10 cellular contexts compared by ENCODE assay signal in the genomic region with DNA sequence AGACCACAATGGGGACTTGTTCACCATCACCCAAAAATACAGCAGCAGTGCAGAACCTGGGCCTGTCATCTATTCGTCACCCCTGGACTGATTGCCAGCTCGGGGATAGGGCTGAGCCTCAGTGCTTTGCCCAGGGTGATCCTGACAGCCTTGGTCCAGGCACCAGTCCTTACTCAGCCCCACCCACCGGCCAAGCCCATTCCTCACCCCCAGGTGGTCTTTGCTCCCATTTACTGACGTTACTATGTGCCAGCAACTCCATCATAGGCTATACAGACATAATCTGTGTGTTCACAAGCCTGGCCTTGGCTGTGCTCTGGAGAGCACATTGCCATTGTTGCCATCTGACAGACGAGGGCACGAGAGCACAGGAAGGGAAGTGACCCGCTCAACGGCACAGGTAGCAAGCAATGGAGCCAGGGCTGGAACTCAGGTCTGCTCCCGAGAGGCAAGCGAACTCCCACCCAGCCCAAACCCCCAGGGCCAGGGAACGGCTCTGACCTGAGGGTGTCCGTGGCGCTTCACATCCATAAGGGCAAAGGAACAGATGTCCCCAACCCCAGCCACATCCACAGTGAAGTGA. TPM values are rescaled to one million over a fixed set of nuclear protein-coding genes. Genes with fewer than 3 reads are reported as not detected.
A peak's percentile ranks its signal among the peaks of the same experiment; 100 is the strongest.
DNase-seq lines count a peak whose midpoint lies in the region; ATAC-seq and TF ChIP-seq lines count a peak whose summit lies in the region.
"Had no signal": no experiment of that assay in that cellular context is flagged by ENCODE, and none has a peak within 500 bp of the region (broad histone marks: within the 10 kb centered on the region; RNA-seq: fewer than 3 reads in every experiment).

No MANE protein-coding gene starts in this region.

- H3K27ac Mint-ChIP-seq in endodermal cell = no peak overlapping the region

- peak overlapping the region; percentile 50 for H3K4me3 Mint-ChIP-seq in endodermal cell

- H3K27ac ChIP-seq in mammary epithelial cell (ENCODE audit: insufficient read depth, low read depth, low read length) = no peak overlapping the region
- no peak overlapping the region for H3K27ac ChIP-seq in breast epithelium
- no peak overlapping the region for H3K27ac ChIP-seq in PC-3 (ENCODE audit: low read length)
- no peak overlapping the region for H3K27ac ChIP-seq in endodermal cell (ENCODE audit: low read depth, low read length)
- H3K27ac ChIP-seq in thoracic aorta = no peak overlapping the region
- H3K27ac ChIP-seq: sigmoid colon had no signal

- no peaks in the 10 kb centered on the region for H4K20me1 ChIP-seq in mammary epithelial cell (ENCODE audit: insufficient read depth, low read length)
- no peaks in the 10 kb centered on the region for H4K20me1 ChIP-seq in PC-3 (ENCODE audit: low read length)

- H3K4me2 ChIP-seq in mammary epithelial cell (ENCODE audit: insufficient read depth, low read depth, low read length) (peak overlapping the region; percentile 77), PC-3 (ENCODE audit: low read length) (peak overlapping the region; percentile 79)

- no peaks in the 10 kb centered on the region for H3K36me3 ChIP-seq in mammary epithelial cell (ENCODE audit: insufficient read depth, low read length)
- no peaks in the 10 kb centered on the region for H3K36me3 ChIP-seq in breast epithelium
- H3K36me3 ChIP-seq in PC-3 (ENCODE audit: low read depth, low read length) = no peaks in the 10 kb centered on the region
- H3K36me3 ChIP-seq in endodermal cell (ENCODE audit: control insufficient read depth, insufficient read depth, low read length) = no peaks in the 10 kb centered on the region
- H3K36me3 ChIP-seq in thoracic aorta = no peaks in the 10 kb centered on the region
- H3K36me3 ChIP-seq: sigmoid colon had no signal

- H3K4me1 ChIP-seq in mammary epithelial cell (ENCODE audit: insufficient read depth, low read length) (peaks cover 29% of the 10 kb centered on the region), breast epithelium (peaks cover 8 to 10% of the 10 kb centered on the region in 2 donors), PC-3 (ENCODE audit: insufficient read depth, low read length) (peaks cover 10% of the 10 kb centered on the region; the same call in 1 of the 2 replicates), endodermal cell (ENCODE audit: control insufficient read depth, insufficient read depth, low read length) (no peaks in the 10 kb centered on the region), thoracic aorta (ENCODE audit: control insufficient read depth in 1 of 2, low read depth in 2 of 2) (peaks cover 9 to 26% of the 10 kb centered on the region in 2 donors)

- H3K4me1 Mint-ChIP-seq in endodermal cell = peaks cover 21% of the 10 kb centered on the region

- CTCF ChIA-PET in mammary epithelial cell (lab: Charles Lee; ENCODE audit: low non-redundant PET) = no interaction called here
- CTCF ChIA-PET in PC-3 (lab: Charles Lee) = interaction anchor here (0.6 to 1.1 kb wide), 3 partner anchors 29 to 46 kb away, joined by 3 to 4 read pairs (median 3); no protein-coding TSS in a partner anchor

- no peak for TF ChIP-seq POLR2A in breast epithelium (IDR thresholded peaks at IDR 0.05)

- 51% methylated on average over 9 of the region's 13 CpGs for WGBS in mammary epithelial cell (ENCODE audit: low coverage, missing lambda C conversion rate)
- 80 to 88% methylated on average over 8 to 13 of the region's 13 CpGs for WGBS in endodermal cell (ENCODE audit: insufficient coverage in 1 of 2, insufficient read length in 1 of 2), 2 experiments

- BruUV-seq in mammary epithelial cell (replicated peaks; lab: Mats Ljungman, UMichigan) (no TSS peak), PC-3 (replicated peaks; lab: Mats Ljungman, UMichigan) (no TSS peak)

- POLR2A ChIA-PET in PC-3 (lab: Charles Lee; ENCODE audit: unreplicated experiment) = no interaction called here

- H3K9me3 Mint-ChIP-seq in endodermal cell = peaks cover 3% of the 10 kb centered on the region

- no peaks in the 10 kb centered on the region for H3K9me2 ChIP-seq in PC-3 (replicated peaks; ENCODE audit: low read length)

- H2AFZ ChIP-seq in mammary epithelial cell (ENCODE audit: low read depth, low read length) = peak overlapping the region; percentile 83
- H2AFZ ChIP-seq in PC-3 (ENCODE audit: low read length) = peak overlapping the region; percentile 61

- H3K27me3 Mint-ChIP-seq in endodermal cell (ENCODE audit: insufficient read depth) = peaks cover 92% of the 10 kb centered on the region

- dilution Hi-C loops in mammary epithelial cell (cut with HindIII; ENCODE audit: low sequenced_read_pairs) = no loop called here

- no peaks in the 10 kb centered on the region for H3K36me3 Mint-ChIP-seq in endodermal cell (ENCODE audit: low read depth)

- TF ChIP-seq CTCF in mammary epithelial cell (conservative IDR thresholded peaks at IDR 0.05 in 1 of 2, IDR thresholded peaks at IDR 0.05 in 1 of 2; ENCODE audit: extremely low read depth in 1 of 2, insufficient read depth in 1 of 2, low read depth in 1 of 2, low read length in 2 of 2) = no peak
- no peak for TF ChIP-seq CTCF in breast epithelium (IDR thresholded peaks at IDR 0.05)
- TF ChIP-seq CTCF in PC-3 (conservative IDR thresholded peaks at IDR 0.05; ENCODE audit: low read depth, low read length) = no peak
- no peak for TF ChIP-seq CTCF in endodermal cell (conservative IDR thresholded peaks at IDR 0.05)
- no peak for TF ChIP-seq CTCF in thoracic aorta (IDR thresholded peaks at IDR 0.05)

- H3K4me3 ChIP-seq in mammary epithelial cell (replicated peaks in 1 of 3; ENCODE audit: insufficient read depth in 1 of 3, low read depth in 2 of 3, low read length in 3 of 3) (no peak overlapping the region), breast epithelium (peak overlapping the region in 1 of 3 donors; percentile 64), PC-3 (ENCODE audit: low read length) (peak overlapping the region; percentile 49; the same call in 1 of the 2 replicates), endodermal cell (ENCODE audit: low read length) (no peak overlapping the region), thoracic aorta (peak overlapping the region; percentile 34)

- intact Hi-C loops in mammary epithelial cell (cut with micrococcal nuclease) (no loop called here), breast epithelium (cut with DNase I; ENCODE audit: low total_unique reads) (loop anchor here (10.0 kb wide), 1 partner anchor 97 kb away; no protein-coding TSS in a partner anchor), PC-3 (cut with micrococcal nuclease) (no loop called here)

- H3K9me3 ChIP-seq in mammary epithelial cell (replicated peaks; ENCODE audit: insufficient read depth, low read length) = no peaks in the 10 kb centered on the region
- H3K9me3 ChIP-seq in breast epithelium = no peaks in the 10 kb centered on the region
- no peaks in the 10 kb centered on the region for H3K9me3 ChIP-seq in PC-3 (ENCODE audit: low read length)
- no peaks in the 10 kb centered on the region for H3K9me3 ChIP-seq in endodermal cell (ENCODE audit: control insufficient read depth, low read length)
- H3K9me3 ChIP-seq in thoracic aorta = no peaks in the 10 kb centered on the region
- H3K9me3 ChIP-seq: sigmoid colon had no signal

- no peaks in the 10 kb centered on the region for H3K79me2 ChIP-seq in mammary epithelial cell (ENCODE audit: insufficient read depth, low read length)
- no peaks in the 10 kb centered on the region for H3K79me2 ChIP-seq in PC-3 (ENCODE audit: low read length)

- in situ Hi-C loops in mammary epithelial cell (cut with MboI; ENCODE audit: low sequenced_read_pairs in 2 of 2) = loop anchor here in 1 of 2 donors (5.0 kb wide), 1 partner anchor 95 kb away; no protein-coding TSS in a partner anchor

- no peak for DNase-seq in mammary epithelial cell
- DNase-seq in breast epithelium (ENCODE audit: low spot score in 2 of 2) = no peak
- DNase-seq in PC-3 = no peak
- peak; percentile 51 for DNase-seq in endodermal cell
- no peak for DNase-seq in thoracic aorta (ENCODE audit: low spot score)
- no peak for DNase-seq in NCI-H146 treated with DMSO at 0.1 percent for 48 hours (lab: John Stamatoyannopoulos, UW; ENCODE audit: unreplicated experiment)
- DNase-seq: NCI-H1436 had no signal

- H3K9ac ChIP-seq in mammary epithelial cell (ENCODE audit: insufficient read depth, low read length) (no peak overlapping the region), PC-3 (ENCODE audit: low read length) (no peak overlapping the region), endodermal cell (ENCODE audit: extremely low read depth, low read length, poor library complexity, severe bottlenecking) (no peak overlapping the region)

- H3F3A ChIP-seq in PC-3 (ENCODE audit: low read length, unreplicated experiment) = no peaks in the 10 kb centered on the region

- peaks cover 5% of the 10 kb centered on the region for H3K27me3 ChIP-seq in mammary epithelial cell (ENCODE audit: insufficient read depth, low read length)
- H3K27me3 ChIP-seq in breast epithelium = peaks cover 9 to 49% of the 10 kb centered on the region in 2 donors
- no peaks in the 10 kb centered on the region for H3K27me3 ChIP-seq in PC-3 (ENCODE audit: low read length)
- peaks cover 46% of the 10 kb centered on the region for H3K27me3 ChIP-seq in endodermal cell (ENCODE audit: control insufficient read depth, insufficient read depth, low read length, poor library complexity, severe bottlenecking)
- H3K27me3 ChIP-seq in thoracic aorta (replicated peaks; ENCODE audit: insufficient read depth) = no peaks in the 10 kb centered on the region

- no peak for ATAC-seq in PC-3
- no peak for ATAC-seq in thoracic aorta (ENCODE audit: insufficient number of reproducible peaks, low FRiP score, low read depth)
- ATAC-seq in GM18870 (IDR thresholded peaks at IDR 0.05; ENCODE audit: unreplicated experiment) = no peak
- ATAC-seq in HG02763 (IDR thresholded peaks at IDR 0.05; ENCODE audit: unreplicated experiment) = no peak

RNA-seq across cellular contexts. Expression of a gene that starts 6.8 kb away (rescaled TPM):
- total RNA-seq in mammary epithelial cell = under 1 TPM; under 0.01 to 0.54 TPM
- polyA plus RNA-seq in mammary epithelial cell = 0.14 TPM
- polyA minus RNA-seq in mammary epithelial cell = not detected
- total RNA-seq in breast epithelium = 1 to 10 TPM in 1 of 3 donors, under 1 TPM in 1, not detected in 1; 0.44 to 2.0 TPM
- total RNA-seq in PC-3 (2014; rRNA removed) = 1.2 and 1.3 TPM in 2 replicates
- 1 to 10 TPM; 2.0 to 3.0 TPM for total RNA-seq in endodermal cell
- 4.3 TPM for polyA plus RNA-seq in endodermal cell (2013, experiment 1 of 2)
- polyA plus RNA-seq in endodermal cell (2013, experiment 2 of 2) = 4.0 TPM
- 1 to 10 TPM in 1 of 2 donors, not detected in 1; 1.2 TPM for total RNA-seq in thoracic aorta
- total RNA-seq: sigmoid colon had no signal

RNA-seq across cellular contexts. Expression of a gene that starts 10.8 kb away (rescaled TPM):
- total RNA-seq in mammary epithelial cell = 10 to 100 TPM; 29.8 to 57.2 TPM
- polyA plus RNA-seq in mammary epithelial cell = 31.7 TPM
- polyA minus RNA-seq in mammary epithelial cell = 39.2 TPM
- 10 to 100 TPM; 14.7 to 19.3 (median 17.6) TPM for total RNA-seq in breast epithelium
- total RNA-seq in PC-3 (2014; rRNA removed) = 58.4 and 95.7 TPM in 2 replicates
- 10 to 100 TPM; 35.9 to 37.2 TPM for total RNA-seq in endodermal cell
- 27.6 TPM for polyA plus RNA-seq in endodermal cell (2013, experiment 1 of 2)
- 25.8 TPM for polyA plus RNA-seq in endodermal cell (2013, experiment 2 of 2)
- 10 to 100 TPM; 34.1 to 35.1 TPM for total RNA-seq in thoracic aorta

RNA-seq across cellular contexts. Expression of a gene that starts 26.6 kb away (rescaled TPM):
- total RNA-seq in mammary epithelial cell (1 to 10 TPM in 1 of 2 donors, not detected in 1; 4.7 TPM), breast epithelium (10 to 100 TPM in 1 of 3 donors, 1 to 10 TPM in 2; 3.8 to 35.1 (median 5.1) TPM), PC-3 (2014; rRNA removed) (0.66 and 2.5 TPM in 2 replicates), endodermal cell (1 to 10 TPM; 2.3 to 9.1 TPM), thoracic aorta (10 to 100 TPM in 1 of 2 donors, 1 to 10 TPM in 1; 8.4 to 18.6 TPM)
- polyA plus RNA-seq in mammary epithelial cell = 0.23 TPM
- polyA minus RNA-seq in mammary epithelial cell = not detected
- 4.0 TPM for polyA plus RNA-seq in endodermal cell (2013, experiment 1 of 2)
- polyA plus RNA-seq in endodermal cell (2013, experiment 2 of 2) = 4.1 TPM

RNA-seq across cellular contexts. Expression of a gene that starts 30.9 kb away (rescaled TPM):
- total RNA-seq in mammary epithelial cell (1 to 10 TPM in 1 of 2 donors, under 1 TPM in 1; 0.33 to 1.8 TPM), breast epithelium (1 to 10 TPM; 1.3 to 3.3 (median 2.3) TPM), PC-3 (2014; rRNA removed) (1.7 and 2.6 TPM in 2 replicates), endodermal cell (1 to 10 TPM; 2.5 to 3.0 TPM), thoracic aorta (1 to 10 TPM; 2.0 to 2.8 TPM)
- 0.34 TPM for polyA plus RNA-seq in mammary epithelial cell
- polyA minus RNA-seq in mammary epithelial cell = 4.1 TPM
- polyA plus RNA-seq in endodermal cell (2013, experiment 1 of 2) = 5.1 TPM
- polyA plus RNA-seq in endodermal cell (2013, experiment 2 of 2) = 4.0 TPM

RNA-seq across cellular contexts. Expression of a gene that starts 39.3 kb away (rescaled TPM):
- total RNA-seq in mammary epithelial cell (1 to 10 TPM in 1 of 2 donors, not detected in 1; 1.5 TPM), breast epithelium (under 1 TPM; under 0.01 to 0.29 (median 0.16) TPM), PC-3 (2014; rRNA removed) (0.84 and 1.6 TPM in 2 replicates), endodermal cell (1 to 10 TPM; 1.1 to 1.9 TPM), thoracic aorta (1 to 10 TPM in 1 of 2 donors, not detected in 1; 1.2 TPM)
- polyA plus RNA-seq in mammary epithelial cell = not detected
- 0.47 TPM for polyA minus RNA-seq in mammary epithelial cell
- 19.3 TPM for polyA plus RNA-seq in endodermal cell (2013, experiment 1 of 2)
- polyA plus RNA-seq in endodermal cell (2013, experiment 2 of 2) = 17.8 TPM

Comparison
In these comparisons a context has a peak if more than half of its experiments do, and no peak if none do; other contexts are left out.
1. H3K4me3 ChIP-seq: peak in PC-3 (single experiment) and thoracic aorta (single experiment); none in mammary epithelial cell (0 of 3) and endodermal cell (single experiment).